2 cellular contexts compared by ENCODE assay signal in genomic region chr11:31131760-31132159, GRCh38.
TF ChIP-seq lines count a peak whose summit lies in the region.

No MANE protein-coding gene starts in this region.

TF ChIP-seq in GM12878, 131 proteins besides CTCF, POLR2A, EP300 and RAD21 (continued from another document):
- no peak for TF ChIP-seq EGR1 (IDR thresholded peaks at IDR 0.05; ENCODE audit: borderline replicate concordance in 1 of 2, low read depth in 2 of 2, low read length in 2 of 2)
TF ChIP-seq in GM12878: peak in this region for 0.

TF ChIP-seq in endothelial cell of umbilical vein, 7 proteins besides CTCF, POLR2A, EP300 and RAD21 (continued from another document):
- peak; percentile 13 for TF ChIP-seq JUN (IDR thresholded peaks at IDR 0.05; ENCODE audit: borderline replicate concordance, insufficient read depth, insufficient read length, low read depth)
